16 cellular contexts compared by ENCODE assay signal in genomic region chr15:81289910-81290309, GRCh38.
"Had no signal": no experiment of that assay in that cellular context is flagged by ENCODE, and none has a peak within 500 bp of the region (broad histone marks: within the 10 kb centered on the region; RNA-seq: fewer than 3 reads in every experiment).

No MANE protein-coding gene starts in this region.

- H3K36me3 Mint-ChIP-seq: neural progenitor cell had no signal

- H3K4me1 ChIP-seq: neural progenitor cell had no signal

- H2AFZ ChIP-seq: neural progenitor cell had no signal

- H3K27ac ChIP-seq: cardiac muscle cell, heart right ventricle, neural progenitor cell, ovary, thyroid gland, vagina had no signal

- FAIRE-seq: astrocyte, colon, endothelial cell of umbilical vein, frontal cortex, kidney had no signal

- H3K36me3 ChIP-seq: cardiac muscle cell, neural progenitor cell, ovary, thyroid gland had no signal

- H3K4me3 ChIP-seq: cardiac muscle cell, heart right ventricle, neural progenitor cell, ovary, thyroid gland, vagina had no signal

- H3K4me2 ChIP-seq: neural progenitor cell had no signal

- H3K4me3 Mint-ChIP-seq: neural progenitor cell had no signal

- H3K9me3 ChIP-seq: heart right ventricle, ovary, thyroid gland, vagina had no signal

- H3K9me3 Mint-ChIP-seq: neural progenitor cell had no signal

- H3K27ac Mint-ChIP-seq: neural progenitor cell had no signal

- ATAC-seq: heart right ventricle, left ventricle myocardium superior had no signal

- DNase-seq: activated CD4-positive, alpha-beta T cell treated with anti-CD3 and anti-CD28 coated beads for 48 hours; heart right ventricle; kidney; left ventricle myocardium superior; ovary; stimulated activated CD4-positive, alpha-beta T cell treated with anti-CD3 and anti-CD28 coated beads, Interleukin-15, amount 100 ng/mL, for 24 hours; stimulated activated CD4-positive, alpha-beta T cell treated with anti-CD3 and anti-CD28 coated beads, Interleukin-4, amount 100 ng/mL, for 24 hours; T1000; thyroid gland had no signal

- H3K9ac ChIP-seq: neural progenitor cell had no signal

- H3K27me3 ChIP-seq: cardiac muscle cell, heart right ventricle, neural progenitor cell, ovary, thyroid gland, vagina had no signal
